ENCODE assay signal across 12 cellular contexts in genomic region chr5:138967806-138968448, GRCh38.
A peak's percentile ranks its signal among the peaks of the same experiment; 100 is the strongest.
DNase-seq lines count a peak whose midpoint lies in the region; ATAC-seq and TF ChIP-seq lines count a peak whose summit lies in the region.
"Had no signal": no experiment of that assay in that cellular context is flagged by ENCODE, and none has a peak within 500 bp of the region (broad histone marks: within the 10 kb centered on the region; RNA-seq: fewer than 3 reads in every experiment).

No MANE protein-coding gene starts in this region.

- no peak for TF ChIP-seq CTCF in left ventricle myocardium inferior (IDR thresholded peaks at IDR 0.05; ENCODE audit: borderline replicate concordance)
- TF ChIP-seq CTCF in tibial artery (IDR thresholded peaks at IDR 0.05) = no peak

- no peak overlapping the region for H3K27ac Mint-ChIP-seq in naive thymus-derived CD4-positive, alpha-beta T cell
- H3K27ac Mint-ChIP-seq: memory B cell had no signal

- no peaks in the 10 kb centered on the region for H3K27me3 Mint-ChIP-seq in naive thymus-derived CD4-positive, alpha-beta T cell
- H3K27me3 Mint-ChIP-seq: memory B cell had no signal

- H3K4me1 ChIP-seq in left ventricle myocardium inferior (peaks cover 78% of the 10 kb centered on the region), right cardiac atrium (ENCODE audit: control insufficient read depth, insufficient read depth, low read length) (peaks cover 26% of the 10 kb centered on the region), tibial artery (peaks cover 0 to 26% (median 19%) of the 10 kb centered on the region in 4 donors)
- no peaks in the 10 kb centered on the region for H3K4me1 ChIP-seq in naive thymus-derived CD4-positive, alpha-beta T cell (ENCODE audit: control insufficient read depth in 2 of 2, insufficient read depth in 2 of 2, low read length in 2 of 2)

- H3K27me3 ChIP-seq in left ventricle myocardium inferior (ENCODE audit: low read depth) (no peaks in the 10 kb centered on the region), right cardiac atrium (ENCODE audit: control insufficient read depth, insufficient read depth) (no peaks in the 10 kb centered on the region), tibial artery (no peaks in the 10 kb centered on the region)
- no peaks in the 10 kb centered on the region for H3K27me3 ChIP-seq in naive thymus-derived CD4-positive, alpha-beta T cell (ENCODE audit: control insufficient read depth in 2 of 2, insufficient read depth in 2 of 2, low read length in 2 of 2)

- H3K9me3 Mint-ChIP-seq in naive thymus-derived CD4-positive, alpha-beta T cell = no peaks in the 10 kb centered on the region
- H3K9me3 Mint-ChIP-seq: memory B cell had no signal

- intact Hi-C loops in left ventricle myocardium inferior (cut with micrococcal nuclease) (no loop called here), right cardiac atrium (cut with DNase I) (no loop called here), tibial artery (cut with DNase I; ENCODE audit: low total_unique reads) (no loop called here)
- intact Hi-C loops in naive thymus-derived CD4-positive, alpha-beta T cell (cut with micrococcal nuclease) = no loop called here

- H3K9me3 ChIP-seq in left ventricle myocardium inferior (replicated peaks) (no peaks in the 10 kb centered on the region), right cardiac atrium (ENCODE audit: control insufficient read depth, low read length) (no peaks in the 10 kb centered on the region), tibial artery (no peaks in the 10 kb centered on the region)
- H3K9me3 ChIP-seq in naive thymus-derived CD4-positive, alpha-beta T cell (ENCODE audit: control insufficient read depth in 2 of 3, low read length in 3 of 3) = no peaks in the 10 kb centered on the region
- H3K9me3 ChIP-seq: SK-N-SH had no signal

- H3K4me3 Mint-ChIP-seq in naive thymus-derived CD4-positive, alpha-beta T cell = no peak overlapping the region
- H3K4me3 Mint-ChIP-seq: memory B cell had no signal

- POLR2A ChIA-PET in naive thymus-derived CD4-positive, alpha-beta T cell (lab: Charles Lee) = interaction anchor here (0.6 kb wide), 1 partner anchor 1597 kb away, joined by 3 read pairs; no protein-coding TSS in a partner anchor

- ATAC-seq in right cardiac atrium = no peak
- peak; percentile 14 for ATAC-seq in esophagus mucosa
- no peak for ATAC-seq in HG03045 (IDR thresholded peaks at IDR 0.05; ENCODE audit: unreplicated experiment)
- no peak for ATAC-seq in naive thymus-derived CD4-positive, alpha-beta T cell

- peaks cover 0 to 9% (median 0%) of the 10 kb centered on the region in 5 donors for H3K36me3 Mint-ChIP-seq in naive thymus-derived CD4-positive, alpha-beta T cell

- peak overlapping the region; percentile 78 for H3K27ac ChIP-seq in left ventricle myocardium inferior (replicated peaks)
- H3K27ac ChIP-seq in right cardiac atrium (ENCODE audit: low read length) = no peak overlapping the region
- no peak overlapping the region for H3K27ac ChIP-seq in tibial artery
- H3K27ac ChIP-seq in naive thymus-derived CD4-positive, alpha-beta T cell (ENCODE audit: low read depth, low read length) = no peak overlapping the region

- 75% methylated on average over 9 of the region's 9 CpGs for WGBS in right cardiac atrium

- H3K4me3 ChIP-seq in left ventricle myocardium inferior (no peak overlapping the region), right cardiac atrium (ENCODE audit: low read length) (no peak overlapping the region), tibial artery (no peak overlapping the region)
- H3K4me3 ChIP-seq in naive thymus-derived CD4-positive, alpha-beta T cell (ENCODE audit: low read length) = no peak overlapping the region

- H3K36me3 ChIP-seq in left ventricle myocardium inferior (no peaks in the 10 kb centered on the region), tibial artery (no peaks in the 10 kb centered on the region)
- no peaks in the 10 kb centered on the region for H3K36me3 ChIP-seq in naive thymus-derived CD4-positive, alpha-beta T cell (ENCODE audit: control insufficient read depth in 2 of 3, insufficient read depth in 3 of 3, low read length in 3 of 3)

- no peak for DNase-seq in left ventricle myocardium inferior
- DNase-seq in right cardiac atrium = no peak
- DNase-seq in NCI-H510A treated with DMSO at 0.1 percent for 48 hours (lab: John Stamatoyannopoulos, UW) = peak; percentile 78
- DNase-seq in tibial artery = peak; percentile 13 to 48
- DNase-seq in naive thymus-derived CD4-positive, alpha-beta T cell = no peak
- DNase-seq in GOT3 (lab: John Stamatoyannopoulos, UW) = no peak
- DNase-seq: H7, NCI-H1048, SK-N-SH had no signal

- CTCF ChIA-PET in naive thymus-derived CD4-positive, alpha-beta T cell (lab: Charles Lee) = no interaction called here

- H3K4me1 Mint-ChIP-seq in naive thymus-derived CD4-positive, alpha-beta T cell = no peaks in the 10 kb centered on the region
- H3K4me1 Mint-ChIP-seq: memory B cell had no signal

Comparison
In these comparisons a context has a peak if more than half of its experiments do, and no peak if none do; other contexts are left out.
1. DNase-seq: peak in NCI-H510A treated with DMSO at 0.1 percent for 48 hours (single experiment) and tibial artery (2 of 2); none in left ventricle myocardium inferior (single experiment), right cardiac atrium (0 of 3), naive thymus-derived CD4-positive, alpha-beta T cell (0 of 9) and GOT3 (single experiment).